5 cellular contexts compared by ENCODE assay signal in genomic region chr17:69168642-69169041, GRCh38. TPM values are rescaled to one million over a fixed set of nuclear protein-coding genes. Genes with fewer than 3 reads are reported as not detected.
"Had no signal": no experiment of that assay in that cellular context is flagged by ENCODE, and none has a peak within 500 bp of the region (broad histone marks: within the 10 kb centered on the region; RNA-seq: fewer than 3 reads in every experiment).

No MANE protein-coding gene starts in this region.

RNA-seq across cellular contexts. Expression of gene ABCA6, which starts 26.9 kb away (rescaled TPM):
- total RNA-seq: activated naive CD4-positive, alpha-beta T cell treated with anti-CD3 and anti-CD28 coated beads for 36 hours; activated T-helper 1 cell treated with anti-CD3 and anti-CD28 coated beads, Interleukin-12 subunit alpha, Interleukin-12 subunit beta, Interleukin-2, Interleukin-4 antibody, amounts not matched to agents 30 ng/mL and 10 ng/mL and 1 ng/mL, durations not matched to agents 14 hours and 24 hours and 36 hours; activated T-helper 2 cell treated with anti-CD3 and anti-CD28 coated beads, Interferon-gamma antibody, Interleukin-2, Interleukin-4, amounts not matched to agents 10 μg/mL and 5 μg/mL and 100 μg/mL, durations not matched to agents 14 hours and 24 hours and 36 hours; astrocyte; cardiac muscle cell had no signal
- polyA plus RNA-seq: cardiac muscle cell had no signal

RNA-seq across cellular contexts. Expression of gene ABCA10, which starts 60.0 kb away (rescaled TPM):
- total RNA-seq: cardiac muscle cell had no signal
- polyA plus RNA-seq: cardiac muscle cell had no signal
